17 cellular contexts compared by ENCODE assay signal in the genomic region with DNA sequence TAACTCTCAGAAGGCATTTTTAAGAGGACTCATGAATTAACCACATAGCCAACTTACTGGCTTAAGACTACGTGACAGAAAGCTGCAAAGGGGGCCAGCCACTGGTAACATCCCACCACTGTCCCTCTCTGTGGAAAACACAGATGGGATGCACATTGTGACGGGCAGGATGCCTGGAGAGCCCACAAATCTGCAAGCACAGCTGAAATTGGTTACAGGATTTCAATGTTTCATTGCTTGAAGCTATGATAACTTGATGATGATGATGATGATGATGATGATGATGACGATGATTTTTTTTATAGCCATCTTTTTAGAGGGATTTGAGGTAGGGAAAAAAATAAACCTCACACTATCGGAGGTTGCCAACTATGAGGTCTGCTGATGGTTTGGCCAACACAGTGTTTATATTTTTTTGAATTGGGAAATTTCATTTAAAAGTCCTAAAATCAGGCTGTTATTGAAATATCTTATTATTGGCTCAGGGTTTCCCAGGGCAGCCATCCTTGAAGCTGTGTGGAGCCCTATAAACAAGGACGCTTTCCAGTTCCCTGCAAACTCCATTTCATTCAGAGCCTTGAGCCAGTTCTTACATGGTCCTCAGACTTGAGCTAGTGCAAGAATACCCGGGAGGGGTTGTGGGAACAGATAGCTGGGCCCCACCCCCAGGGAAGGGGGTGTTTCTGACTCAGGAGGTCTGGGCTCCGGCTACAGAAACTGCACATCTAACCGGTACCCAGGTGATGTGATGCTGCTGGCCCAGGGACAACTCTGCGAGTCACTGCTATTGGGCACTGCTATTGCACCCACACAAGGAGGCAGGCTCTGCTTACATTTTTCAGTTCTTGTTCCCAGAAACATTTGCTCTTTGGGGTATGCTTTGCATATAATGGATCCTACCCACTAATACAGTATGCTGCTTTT. TPM values are rescaled to one million over a fixed set of nuclear protein-coding genes. Genes with fewer than 3 reads are reported as not detected.
DNase-seq lines count a peak whose midpoint lies in the region; ATAC-seq and TF ChIP-seq lines count a peak whose summit lies in the region.
"Had no signal": no experiment of that assay in that cellular context is flagged by ENCODE, and none has a peak within 500 bp of the region (broad histone marks: within the 10 kb centered on the region; RNA-seq: fewer than 3 reads in every experiment).

No MANE protein-coding gene starts in this region.

- H3K4me3 Mint-ChIP-seq in activated T-helper 17 cell treated with anti-CD3 and anti-CD28 coated beads, Interleukin-2, amount 50 U/mL, for 72 hours, result no peak overlapping the region
- H3K4me3 Mint-ChIP-seq: CD4-positive, alpha-beta memory T cell; naive thymus-derived CD8-positive, alpha-beta T cell had no signal

- H3K27me3 Mint-ChIP-seq in activated T-helper 17 cell treated with anti-CD3 and anti-CD28 coated beads, Interleukin-2, amount 50 U/mL, for 72 hours, result peaks cover 15% of the 10 kb centered on the region

- H3K27me3 ChIP-seq in HAP-1 (ENCODE audit: low read depth), result peaks cover 5% of the 10 kb centered on the region
- H3K27me3 ChIP-seq: colonic mucosa had no signal

- intact Hi-C loops in sciatic nerve (cut with DNase I), result no loop called here

- H3K4me3 ChIP-seq in HEK293 (ENCODE audit: low read depth, low read length), result no peak overlapping the region
- no peak overlapping the region for H3K4me3 ChIP-seq in HAP-1
- H3K4me3 ChIP-seq: colonic mucosa had no signal

- POLR2A ChIA-PET in HEK293 (lab: Yijun Ruan, JAX), result no interaction called here

- CTCF ChIA-PET in HEK293 (lab: Yijun Ruan, JAX), result interaction anchor here (0.5 to 0.7 kb wide), 3 partner anchors 13 to 104 kb away, joined by 3 read pairs; no protein-coding TSS in a partner anchor

- H3K9me3 ChIP-seq in HEK293 (ENCODE audit: control insufficient read depth, insufficient read depth, low read depth, low read length) (no peaks in the 10 kb centered on the region), HAP-1 (no peaks in the 10 kb centered on the region)
- H3K9me3 ChIP-seq: colonic mucosa had no signal

- no peaks in the 10 kb centered on the region for H3K9me3 Mint-ChIP-seq in activated T-helper 17 cell treated with anti-CD3 and anti-CD28 coated beads, Interleukin-2, amount 50 U/mL, for 72 hours

- ATAC-seq in activated T-helper 17 cell treated with anti-CD3 and anti-CD28 coated beads, Interleukin-2, amount 50 U/mL, for 72 hours (replicated peaks), result peak; percentile 68
- ATAC-seq in sciatic nerve, result peak; percentile 80
- no peak for ATAC-seq in GM19324 (IDR thresholded peaks at IDR 0.05; ENCODE audit: low FRiP score, unreplicated experiment)
- ATAC-seq in HG02588 (IDR thresholded peaks at IDR 0.05; ENCODE audit: unreplicated experiment), result no peak
- ATAC-seq: naive thymus-derived CD8-positive, alpha-beta T cell had no signal

- H3K4me1 Mint-ChIP-seq in activated T-helper 17 cell treated with anti-CD3 and anti-CD28 coated beads, Interleukin-2, amount 50 U/mL, for 72 hours, result peaks cover 10% of the 10 kb centered on the region

- H3K36me3 ChIP-seq in HEK293 (ENCODE audit: control insufficient read depth in 2 of 2, insufficient read depth in 1 of 2, low read length in 2 of 2), result no peaks in the 10 kb centered on the region
- no peaks in the 10 kb centered on the region for H3K36me3 ChIP-seq in HAP-1 (replicated peaks)
- H3K36me3 ChIP-seq: colonic mucosa had no signal

- in situ Hi-C loops in HAP-1 (cut with MboI; ENCODE audit: low sequenced_read_pairs), result no loop called here

- H3K27ac Mint-ChIP-seq in activated T-helper 17 cell treated with anti-CD3 and anti-CD28 coated beads, Interleukin-2, amount 50 U/mL, for 72 hours, result peak overlapping the region; percentile 75
- H3K27ac Mint-ChIP-seq: naive thymus-derived CD8-positive, alpha-beta T cell had no signal

- DNase-seq in activated CD4-positive, alpha-beta T cell treated with anti-CD3 and anti-CD28 coated beads for 48 hours, result peak; percentile 30
- no peak for DNase-seq in activated CD4-positive, alpha-beta T cell treated with anti-CD3 and anti-CD28 coated beads, Interleukin-2, amount 50 U/mL, for 4 hours
- DNase-seq in sciatic nerve (ENCODE audit: low spot score), result no peak
- no peak for DNase-seq in HAP-1 (ENCODE audit: low spot score in 2 of 2)
- DNase-seq: 8988T; amniotic stem cell; CD4-positive, alpha-beta memory T cell; colonic mucosa; left ventricle myocardium superior; naive thymus-derived CD8-positive, alpha-beta T cell; NCI-H2107; NCI-H774 had no signal

- TF ChIP-seq CTCF in HEK293 (tag by site-specific recombination; IDR thresholded peaks at IDR 0.05), result no peak

- no peak overlapping the region for H3K27ac ChIP-seq in HEK293 (ENCODE audit: extremely low read depth, low read depth, low read length)
- H3K27ac ChIP-seq: colonic mucosa had no signal

- H3K36me3 Mint-ChIP-seq in activated T-helper 17 cell treated with anti-CD3 and anti-CD28 coated beads, Interleukin-2, amount 50 U/mL, for 72 hours (ENCODE audit: low read depth), result no peaks in the 10 kb centered on the region
- H3K36me3 Mint-ChIP-seq: CD4-positive, alpha-beta memory T cell; naive thymus-derived CD8-positive, alpha-beta T cell had no signal

- H3K4me1 ChIP-seq in HEK293 (ENCODE audit: control insufficient read depth, insufficient read depth, low read length), result no peaks in the 10 kb centered on the region
- H3K4me1 ChIP-seq in HAP-1, result no peaks in the 10 kb centered on the region
- H3K4me1 ChIP-seq: colonic mucosa had no signal

TF ChIP-seq in HEK293, 187 proteins besides CTCF, POLR2A, EP300 and RAD21:
- TF ChIP-seq ZNF654 (tag by site-specific recombination; IDR thresholded peaks at IDR 0.05; ENCODE audit: low read depth) (no peak), ZNF513 (tag by site-specific recombination; IDR thresholded peaks at IDR 0.05) (peak; percentile 78), GLI4 (tag by site-specific recombination; IDR thresholded peaks at IDR 0.05) (no peak), PRDM10 (tag by site-specific recombination; IDR thresholded peaks at IDR 0.05) (no peak), KLF8 (tag by site-specific recombination; IDR thresholded peaks at IDR 0.05) (no peak)
- TF ChIP-seq, protein P1, sequence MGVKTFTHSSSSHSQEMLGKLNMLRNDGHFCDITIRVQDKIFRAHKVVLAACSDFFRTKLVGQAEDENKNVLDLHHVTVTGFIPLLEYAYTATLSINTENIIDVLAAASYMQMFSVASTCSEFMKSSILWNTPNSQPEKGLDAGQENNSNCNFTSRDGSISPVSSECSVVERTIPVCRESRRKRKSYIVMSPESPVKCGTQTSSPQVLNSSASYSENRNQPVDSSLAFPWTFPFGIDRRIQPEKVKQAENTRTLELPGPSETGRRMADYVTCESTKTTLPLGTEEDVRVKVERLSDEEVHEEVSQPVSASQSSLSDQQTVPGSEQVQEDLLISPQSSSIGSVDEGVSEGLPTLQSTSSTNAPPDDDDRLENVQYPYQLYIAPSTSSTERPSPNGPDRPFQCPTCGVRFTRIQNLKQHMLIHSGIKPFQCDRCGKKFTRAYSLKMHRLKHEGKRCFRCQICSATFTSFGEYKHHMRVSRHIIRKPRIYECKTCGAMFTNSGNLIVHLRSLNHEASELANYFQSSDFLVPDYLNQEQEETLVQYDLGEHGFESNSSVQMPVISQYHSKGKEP (tag by site-specific recombination; IDR thresholded peaks at IDR 0.05), result no peak

RNA-seq across cellular contexts. Expression of gene BCAS1, which starts 27.1 kb away (rescaled TPM):
- under 1 TPM in 1 of 2 donors, not detected in 1; 0.11 TPM for total RNA-seq in activated T-helper 17 cell treated with anti-CD3 and anti-CD28 coated beads, Interleukin-2, amount 50 U/mL, for 72 hours
- total RNA-seq in sciatic nerve, result 117 TPM
- total RNA-seq: G401; left ventricle myocardium superior; naive thymus-derived CD8-positive, alpha-beta T cell had no signal

Comparison
In these comparisons a context has a peak if more than half of its experiments do, and no peak if none do; other contexts are left out.
1. ATAC-seq: peak in activated T-helper 17 cell treated with anti-CD3 and anti-CD28 coated beads, Interleukin-2, amount 50 U/mL, for 72 hours (single experiment) and sciatic nerve (single experiment); none in GM19324 (single experiment) and HG02588 (single experiment).
2. RNA of gene BCAS1, which starts 27.1 kb away (total RNA-seq): 117 TPM in sciatic nerve (single experiment); 0.11 TPM in activated T-helper 17 cell treated with anti-CD3 and anti-CD28 coated beads, Interleukin-2, amount 50 U/mL, for 72 hours; every median in the first group is over 100 times any median in the second.